ENCODE assay signal across 1 cellular context in the genomic region with DNA sequence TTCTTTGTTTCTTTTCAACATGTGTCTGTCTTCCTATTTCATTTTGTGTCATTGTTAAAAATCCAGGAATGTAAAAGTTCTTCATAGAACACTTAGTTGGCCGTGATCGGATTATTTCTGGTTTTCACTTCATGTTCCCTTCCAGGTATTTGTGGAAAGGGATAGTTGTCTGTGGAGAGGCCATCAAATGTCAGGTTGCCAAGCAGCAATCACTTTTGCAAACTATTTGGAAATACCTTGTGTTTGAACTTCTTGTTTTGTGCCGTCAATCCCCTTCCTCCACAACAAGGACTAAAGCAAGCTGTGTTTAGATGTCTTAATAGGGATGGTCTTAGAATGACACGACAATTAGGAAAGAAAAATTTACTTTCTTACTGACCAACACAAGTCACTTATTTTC.
TF ChIP-seq lines count a peak whose summit lies in the region.

No MANE protein-coding gene starts in this region.

TF ChIP-seq in GM23338, 12 proteins besides CTCF, POLR2A, EP300 and RAD21 (continued from another document):
- TF ChIP-seq, protein P1, sequence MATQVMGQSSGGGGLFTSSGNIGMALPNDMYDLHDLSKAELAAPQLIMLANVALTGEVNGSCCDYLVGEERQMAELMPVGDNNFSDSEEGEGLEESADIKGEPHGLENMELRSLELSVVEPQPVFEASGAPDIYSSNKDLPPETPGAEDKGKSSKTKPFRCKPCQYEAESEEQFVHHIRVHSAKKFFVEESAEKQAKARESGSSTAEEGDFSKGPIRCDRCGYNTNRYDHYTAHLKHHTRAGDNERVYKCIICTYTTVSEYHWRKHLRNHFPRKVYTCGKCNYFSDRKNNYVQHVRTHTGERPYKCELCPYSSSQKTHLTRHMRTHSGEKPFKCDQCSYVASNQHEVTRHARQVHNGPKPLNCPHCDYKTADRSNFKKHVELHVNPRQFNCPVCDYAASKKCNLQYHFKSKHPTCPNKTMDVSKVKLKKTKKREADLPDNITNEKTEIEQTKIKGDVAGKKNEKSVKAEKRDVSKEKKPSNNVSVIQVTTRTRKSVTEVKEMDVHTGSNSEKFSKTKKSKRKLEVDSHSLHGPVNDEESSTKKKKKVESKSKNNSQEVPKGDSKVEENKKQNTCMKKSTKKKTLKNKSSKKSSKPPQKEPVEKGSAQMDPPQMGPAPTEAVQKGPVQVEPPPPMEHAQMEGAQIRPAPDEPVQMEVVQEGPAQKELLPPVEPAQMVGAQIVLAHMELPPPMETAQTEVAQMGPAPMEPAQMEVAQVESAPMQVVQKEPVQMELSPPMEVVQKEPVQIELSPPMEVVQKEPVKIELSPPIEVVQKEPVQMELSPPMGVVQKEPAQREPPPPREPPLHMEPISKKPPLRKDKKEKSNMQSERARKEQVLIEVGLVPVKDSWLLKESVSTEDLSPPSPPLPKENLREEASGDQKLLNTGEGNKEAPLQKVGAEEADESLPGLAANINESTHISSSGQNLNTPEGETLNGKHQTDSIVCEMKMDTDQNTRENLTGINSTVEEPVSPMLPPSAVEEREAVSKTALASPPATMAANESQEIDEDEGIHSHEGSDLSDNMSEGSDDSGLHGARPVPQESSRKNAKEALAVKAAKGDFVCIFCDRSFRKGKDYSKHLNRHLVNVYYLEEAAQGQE (IDR thresholded peaks at IDR 0.05; ENCODE audit: unreplicated experiment) = no peak
- TF ChIP-seq, protein P2, sequence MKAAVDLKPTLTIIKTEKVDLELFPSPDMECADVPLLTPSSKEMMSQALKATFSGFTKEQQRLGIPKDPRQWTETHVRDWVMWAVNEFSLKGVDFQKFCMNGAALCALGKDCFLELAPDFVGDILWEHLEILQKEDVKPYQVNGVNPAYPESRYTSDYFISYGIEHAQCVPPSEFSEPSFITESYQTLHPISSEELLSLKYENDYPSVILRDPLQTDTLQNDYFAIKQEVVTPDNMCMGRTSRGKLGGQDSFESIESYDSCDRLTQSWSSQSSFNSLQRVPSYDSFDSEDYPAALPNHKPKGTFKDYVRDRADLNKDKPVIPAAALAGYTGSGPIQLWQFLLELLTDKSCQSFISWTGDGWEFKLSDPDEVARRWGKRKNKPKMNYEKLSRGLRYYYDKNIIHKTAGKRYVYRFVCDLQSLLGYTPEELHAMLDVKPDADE (IDR thresholded peaks at IDR 0.05) = no peak
- TF ChIP-seq EZH2phosphoT487 (IDR thresholded peaks at IDR 0.05; ENCODE audit: unreplicated experiment) (no peak), ZNF331 (CRISPR knock-in tag; IDR thresholded peaks at IDR 0.05; ENCODE audit: low read depth) (no peak), CREB1 (CRISPR knock-in tag; IDR thresholded peaks at IDR 0.05; ENCODE audit: low read depth) (no peak)
TF ChIP-seq in GM23338: peak in this region for 0.
